In genomic region chr3:193593666-193594025, GRCh38 we compare ENCODE assay signal across 8 cellular contexts. TPM values are rescaled to one million over a fixed set of nuclear protein-coding genes. Genes with fewer than 3 reads are reported as not detected.
DNase-seq lines count a peak whose midpoint lies in the region; ATAC-seq, FAIRE-seq and TF ChIP-seq lines count a peak whose summit lies in the region.

No MANE protein-coding gene starts in this region.

- H2AFZ ChIP-seq in astrocyte (ENCODE audit: low read depth, low read length) = peak overlapping the region; percentile 73

- peak overlapping the region; percentile 100 for H3K9ac ChIP-seq in astrocyte (ENCODE audit: low read length)
- peak overlapping the region; percentile 88 for H3K9ac ChIP-seq in iPS-18a (ENCODE audit: low read length)

- H3K4me3 ChIP-seq in SJSA1 (peak overlapping the region; percentile 67), astrocyte (ENCODE audit: insufficient read depth, low read depth, low read length) (peak overlapping the region; percentile 99), iPS-18a (ENCODE audit: low read length) (peak overlapping the region; percentile 98)

- H3K4me1 Mint-ChIP-seq in astrocyte (ENCODE audit: low read depth, unreplicated experiment) = peaks cover 18% of the 10 kb centered on the region

- H3K27me3 Mint-ChIP-seq in astrocyte (ENCODE audit: low read depth, unreplicated experiment) = no peaks in the 10 kb centered on the region

- ATAC-seq in HG03196 (IDR thresholded peaks at IDR 0.05; ENCODE audit: unreplicated experiment) = peak; percentile 14

- TF ChIP-seq CTCF in astrocyte (IDR thresholded peaks at IDR 0.05; ENCODE audit: insufficient read depth, low read depth, low read length) = no peak

- H3K79me2 ChIP-seq in astrocyte (ENCODE audit: insufficient read depth, low read length) = peaks cover 61% of the 10 kb centered on the region

- peak overlapping the region; percentile 99 for H3K4me2 ChIP-seq in astrocyte (ENCODE audit: low read length)

- no peaks in the 10 kb centered on the region for H3K9me3 Mint-ChIP-seq in astrocyte (ENCODE audit: unreplicated experiment)

- peaks cover 22% of the 10 kb centered on the region for H3K4me1 ChIP-seq in SJSA1 (replicated peaks)
- H3K4me1 ChIP-seq in astrocyte (ENCODE audit: insufficient read depth, low read length) = peaks cover 37% of the 10 kb centered on the region
- peaks cover 18% of the 10 kb centered on the region for H3K4me1 ChIP-seq in iPS-18a (ENCODE audit: control insufficient read depth, low read depth, low read length)

- H3K27ac ChIP-seq in SJSA1 (peak overlapping the region; percentile 65), astrocyte (ENCODE audit: low read depth, low read length) (peak overlapping the region; percentile 94), iPS-18a (ENCODE audit: low read length) (peak overlapping the region; percentile 12)

- H3K4me3 Mint-ChIP-seq in astrocyte (ENCODE audit: unreplicated experiment) = peak overlapping the region; percentile 96

- H3K36me3 ChIP-seq in SJSA1 (peaks cover 18% of the 10 kb centered on the region), astrocyte (ENCODE audit: insufficient read depth, low read length) (peaks cover 3% of the 10 kb centered on the region), iPS-18a (ENCODE audit: control insufficient read depth, low read depth, low read length) (peaks cover 7% of the 10 kb centered on the region)

- no peaks in the 10 kb centered on the region for H3K27me3 ChIP-seq in SJSA1 (replicated peaks)
- no peaks in the 10 kb centered on the region for H3K27me3 ChIP-seq in astrocyte (ENCODE audit: insufficient read depth, low read length)
- peaks cover 9% of the 10 kb centered on the region for H3K27me3 ChIP-seq in iPS-18a (ENCODE audit: control insufficient read depth, insufficient read depth, low read length)

- FAIRE-seq in astrocyte (lab: Jason Lieb, UNC) = no peak

- H4K20me1 ChIP-seq in astrocyte (ENCODE audit: insufficient read depth, low read length) = peaks cover 34% of the 10 kb centered on the region

- H3K27ac Mint-ChIP-seq in astrocyte (ENCODE audit: unreplicated experiment) = peak overlapping the region; percentile 92

- DNase-seq in NCI-H82 (lab: John Stamatoyannopoulos, UW) (peak; percentile 62), NCI-H82 treated with DMSO at 0.1 percent for 48 hours (lab: John Stamatoyannopoulos, UW; ENCODE audit: unreplicated experiment) (no peak), SJSA1 (ENCODE audit: low read depth in 1 of 2, low spot score in 2 of 2) (no peak), astrocyte (ENCODE audit: low read depth) (peak; percentile 34), DMS114 treated with DMSO at 0.1 percent for 48 hours (lab: John Stamatoyannopoulos, UW; ENCODE audit: unreplicated experiment) (no peak)
- DNase-seq in stimulated activated CD4-positive, alpha-beta T cell treated with anti-CD3 and anti-CD28 coated beads, Interleukin-12 subunit alpha, Interleukin-12 subunit beta, amount 100 ng/mL, for 4 hours = peak; percentile 28

- peaks cover 10% of the 10 kb centered on the region for H3K36me3 Mint-ChIP-seq in astrocyte (ENCODE audit: low read depth, unreplicated experiment)

- H3K9me3 ChIP-seq in SJSA1 (replicated peaks) = no peaks in the 10 kb centered on the region
- no peaks in the 10 kb centered on the region for H3K9me3 ChIP-seq in astrocyte (ENCODE audit: insufficient read depth, low read depth, low read length)
- H3K9me3 ChIP-seq in iPS-18a (ENCODE audit: control insufficient read depth, low read depth, low read length) = no peaks in the 10 kb centered on the region

RNA-seq across cellular contexts. Expression of gene OPA1, which starts 0.6 kb away (rescaled TPM):
- 76.1 and 104 TPM in 2 replicates for total RNA-seq in SJSA1 (2014; rRNA removed; shearing (Covaris generic))
- 60.3 and 61.8 TPM in 2 replicates for total RNA-seq in astrocyte

RNA-seq across cellular contexts. Expression of gene ATP13A4, which starts 39.0 kb away (rescaled TPM):
- total RNA-seq in SJSA1 (2014; rRNA removed; shearing (Covaris generic)) = not detected in 2 replicates
- total RNA-seq in astrocyte = 0.34 and 0.70 TPM in 2 replicates

Comparison
In these comparisons a context has a peak if more than half of its experiments do, and no peak if none do; other contexts are left out.
1. DNase-seq: peak in NCI-H82 (single experiment), astrocyte (single experiment) and stimulated activated CD4-positive, alpha-beta T cell treated with anti-CD3 and anti-CD28 coated beads, Interleukin-12 subunit alpha, Interleukin-12 subunit beta, amount 100 ng/mL, for 4 hours (single experiment); none in NCI-H82 treated with DMSO at 0.1 percent for 48 hours (single experiment), SJSA1 (0 of 2) and DMS114 treated with DMSO at 0.1 percent for 48 hours (single experiment).
2. H3K27ac ChIP-seq: peak in every context shown above with its lines; median percentile 94 in astrocyte; 65 in SJSA1; 12 in iPS-18a.
3. Peak in every context shown above with its lines, with median percentiles within 50 percentile points of each other: H3K4me3 ChIP-seq.